10 cellular contexts compared by ENCODE assay signal in genomic region chr2:216792222-216793001, GRCh38.
A peak's percentile ranks its signal among the peaks of the same experiment; 100 is the strongest.
DNase-seq lines count a peak whose midpoint lies in the region; ATAC-seq and TF ChIP-seq lines count a peak whose summit lies in the region.
"Had no signal": no experiment of that assay in that cellular context is flagged by ENCODE, and none has a peak within 500 bp of the region (broad histone marks: within the 10 kb centered on the region; RNA-seq: fewer than 3 reads in every experiment).

No MANE protein-coding gene starts in this region.

- intact Hi-C loops in activated CD4-positive, alpha-beta T cell treated with anti-CD3 and anti-CD28 coated beads, Interleukin-2, amount 10 ng/mL, durations not matched to agents 24 days and 14 days (cut with micrococcal nuclease) = no loop called here

- ATAC-seq in stimulated activated effector memory CD8-positive, alpha-beta T cell treated with anti-CD3 and anti-CD28 coated beads, Interleukin-12 subunit alpha, Interleukin-12 subunit beta, amount 100 ng/mL, for 72 hours = no peak

- no peak overlapping the region for H3K4me3 ChIP-seq in cardiac fibroblast (replicated peaks in 1 of 2; ENCODE audit: low read depth in 2 of 2, low read length in 2 of 2)

- TF ChIP-seq CTCF in cardiac fibroblast (IDR thresholded peaks at IDR 0.05; ENCODE audit: low read depth, low read length) (no peak), mesothelial cell of epicardium (IDR thresholded peaks at IDR 0.05; ENCODE audit: unreplicated experiment) (no peak)

- H3K9me3 Mint-ChIP-seq in mesothelial cell of epicardium = no peaks in the 10 kb centered on the region
- no peaks in the 10 kb centered on the region for H3K9me3 Mint-ChIP-seq in stimulated activated effector memory CD8-positive, alpha-beta T cell treated with anti-CD3 and anti-CD28 coated beads, Interleukin-12 subunit alpha, Interleukin-12 subunit beta, amount 100 ng/mL, for 72 hours
- H3K9me3 Mint-ChIP-seq in activated CD4-positive, alpha-beta T cell treated with anti-CD3 and anti-CD28 coated beads, Interleukin-2, amount 10 ng/mL, durations not matched to agents 24 days and 14 days = no peaks in the 10 kb centered on the region
- H3K9me3 Mint-ChIP-seq: dendritic cell treated with granulocyte-macrophage colony-stimulating factor and Interleukin-4, amounts not matched to agents 40 ng/mL and 50 ng/mL, for 4 days had no signal

- H3K4me1 Mint-ChIP-seq in mesothelial cell of epicardium = peaks cover 29% of the 10 kb centered on the region
- H3K4me1 Mint-ChIP-seq in stimulated activated effector memory CD8-positive, alpha-beta T cell treated with anti-CD3 and anti-CD28 coated beads, Interleukin-12 subunit alpha, Interleukin-12 subunit beta, amount 100 ng/mL, for 72 hours = no peaks in the 10 kb centered on the region
- H3K4me1 Mint-ChIP-seq in activated CD4-positive, alpha-beta T cell treated with anti-CD3 and anti-CD28 coated beads, Interleukin-2, amount 10 ng/mL, durations not matched to agents 24 days and 14 days = no peaks in the 10 kb centered on the region

- H3K27me3 Mint-ChIP-seq in mesothelial cell of epicardium (ENCODE audit: low read depth) = no peaks in the 10 kb centered on the region
- peaks cover 13% of the 10 kb centered on the region for H3K27me3 Mint-ChIP-seq in activated CD4-positive, alpha-beta T cell treated with anti-CD3 and anti-CD28 coated beads, Interleukin-2, amount 10 ng/mL, durations not matched to agents 24 days and 14 days

- DNase-seq in AG08395 (ENCODE audit: low spot score) (peak; percentile 66), NCI-H2107 (lab: John Stamatoyannopoulos, UW) (peak; percentile 61), cardiac fibroblast (ENCODE audit: low read depth in 2 of 2) (peak; percentile 7 to 45), mesothelial cell of epicardium (ENCODE audit: low spot score in 2 of 2, unreplicated experiment in 2 of 2) (peak in 1 of 2 experiments; percentile 49), DMS114 treated with DMSO at 0.1 percent for 48 hours (lab: John Stamatoyannopoulos, UW; ENCODE audit: unreplicated experiment) (no peak), OCI-M2 (lab: John Stamatoyannopoulos, UW; ENCODE audit: unreplicated experiment) (no peak)
- no peak for DNase-seq in stimulated activated effector memory CD8-positive, alpha-beta T cell treated with anti-CD3 and anti-CD28 coated beads, Interleukin-12 subunit alpha, Interleukin-12 subunit beta, amount 100 ng/mL, for 72 hours (ENCODE audit: low spot score in 2 of 2)
- DNase-seq in activated CD4-positive, alpha-beta T cell treated with anti-CD3 and anti-CD28 coated beads, Interleukin-2, amount 10 ng/mL, durations not matched to agents 24 days and 14 days = no peak
- DNase-seq: SW 1271 had no signal

- peak overlapping the region; percentile 83 for H3K27ac Mint-ChIP-seq in mesothelial cell of epicardium
- H3K27ac Mint-ChIP-seq in stimulated activated effector memory CD8-positive, alpha-beta T cell treated with anti-CD3 and anti-CD28 coated beads, Interleukin-12 subunit alpha, Interleukin-12 subunit beta, amount 100 ng/mL, for 72 hours = no peak overlapping the region
- no peak overlapping the region for H3K27ac Mint-ChIP-seq in activated CD4-positive, alpha-beta T cell treated with anti-CD3 and anti-CD28 coated beads, Interleukin-2, amount 10 ng/mL, durations not matched to agents 24 days and 14 days
- H3K27ac Mint-ChIP-seq: dendritic cell treated with granulocyte-macrophage colony-stimulating factor and Interleukin-4, amounts not matched to agents 40 ng/mL and 50 ng/mL, for 4 days had no signal

- H3K36me3 Mint-ChIP-seq in mesothelial cell of epicardium = no peaks in the 10 kb centered on the region
- no peaks in the 10 kb centered on the region for H3K36me3 Mint-ChIP-seq in stimulated activated effector memory CD8-positive, alpha-beta T cell treated with anti-CD3 and anti-CD28 coated beads, Interleukin-12 subunit alpha, Interleukin-12 subunit beta, amount 100 ng/mL, for 72 hours
- H3K36me3 Mint-ChIP-seq in activated CD4-positive, alpha-beta T cell treated with anti-CD3 and anti-CD28 coated beads, Interleukin-2, amount 10 ng/mL, durations not matched to agents 24 days and 14 days (ENCODE audit: low read depth) = no peaks in the 10 kb centered on the region

- H3K4me3 Mint-ChIP-seq in mesothelial cell of epicardium = no peak overlapping the region
- H3K4me3 Mint-ChIP-seq in stimulated activated effector memory CD8-positive, alpha-beta T cell treated with anti-CD3 and anti-CD28 coated beads, Interleukin-12 subunit alpha, Interleukin-12 subunit beta, amount 100 ng/mL, for 72 hours = no peak overlapping the region
- no peak overlapping the region for H3K4me3 Mint-ChIP-seq in activated CD4-positive, alpha-beta T cell treated with anti-CD3 and anti-CD28 coated beads, Interleukin-2, amount 10 ng/mL, durations not matched to agents 24 days and 14 days
- H3K4me3 Mint-ChIP-seq: dendritic cell treated with granulocyte-macrophage colony-stimulating factor and Interleukin-4, amounts not matched to agents 40 ng/mL and 50 ng/mL, for 4 days had no signal

Comparison
In these comparisons a context has a peak if more than half of its experiments do, and no peak if none do; other contexts are left out.
1. DNase-seq: peak in AG08395 (single experiment), NCI-H2107 (single experiment) and cardiac fibroblast (2 of 2); none in DMS114 treated with DMSO at 0.1 percent for 48 hours (single experiment), stimulated activated effector memory CD8-positive, alpha-beta T cell treated with anti-CD3 and anti-CD28 coated beads, Interleukin-12 subunit alpha, Interleukin-12 subunit beta, amount 100 ng/mL, for 72 hours (0 of 2), OCI-M2 (single experiment) and activated CD4-positive, alpha-beta T cell treated with anti-CD3 and anti-CD28 coated beads, Interleukin-2, amount 10 ng/mL, durations not matched to agents 24 days and 14 days (single experiment).